In the genomic region with DNA sequence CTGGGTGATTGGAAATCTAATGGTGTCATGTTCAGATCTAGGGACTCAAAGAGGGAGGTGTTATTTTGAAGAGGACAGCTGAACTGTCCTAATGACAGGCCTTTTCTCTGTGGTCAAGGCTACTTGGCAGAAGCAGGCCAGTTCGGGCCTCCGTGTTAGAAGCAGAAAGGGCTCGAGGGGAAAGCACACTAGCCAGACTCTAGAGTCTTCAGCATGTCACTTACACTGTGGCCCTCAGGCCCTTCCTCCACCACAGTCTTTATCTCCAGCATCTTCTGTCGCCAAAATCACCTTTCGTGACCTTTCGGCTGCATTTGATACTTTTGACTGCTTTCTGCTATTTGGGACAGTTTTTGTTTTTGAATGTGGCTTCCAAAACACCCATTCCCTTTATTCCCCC, we compare ENCODE assay signal across 2 cellular contexts.
TF ChIP-seq lines count a peak whose summit lies in the region.

No MANE protein-coding gene starts in this region.

TF ChIP-seq in GM23338, 12 proteins besides CTCF, POLR2A, EP300 and RAD21 (continued from another document):
- TF ChIP-seq, protein P1, sequence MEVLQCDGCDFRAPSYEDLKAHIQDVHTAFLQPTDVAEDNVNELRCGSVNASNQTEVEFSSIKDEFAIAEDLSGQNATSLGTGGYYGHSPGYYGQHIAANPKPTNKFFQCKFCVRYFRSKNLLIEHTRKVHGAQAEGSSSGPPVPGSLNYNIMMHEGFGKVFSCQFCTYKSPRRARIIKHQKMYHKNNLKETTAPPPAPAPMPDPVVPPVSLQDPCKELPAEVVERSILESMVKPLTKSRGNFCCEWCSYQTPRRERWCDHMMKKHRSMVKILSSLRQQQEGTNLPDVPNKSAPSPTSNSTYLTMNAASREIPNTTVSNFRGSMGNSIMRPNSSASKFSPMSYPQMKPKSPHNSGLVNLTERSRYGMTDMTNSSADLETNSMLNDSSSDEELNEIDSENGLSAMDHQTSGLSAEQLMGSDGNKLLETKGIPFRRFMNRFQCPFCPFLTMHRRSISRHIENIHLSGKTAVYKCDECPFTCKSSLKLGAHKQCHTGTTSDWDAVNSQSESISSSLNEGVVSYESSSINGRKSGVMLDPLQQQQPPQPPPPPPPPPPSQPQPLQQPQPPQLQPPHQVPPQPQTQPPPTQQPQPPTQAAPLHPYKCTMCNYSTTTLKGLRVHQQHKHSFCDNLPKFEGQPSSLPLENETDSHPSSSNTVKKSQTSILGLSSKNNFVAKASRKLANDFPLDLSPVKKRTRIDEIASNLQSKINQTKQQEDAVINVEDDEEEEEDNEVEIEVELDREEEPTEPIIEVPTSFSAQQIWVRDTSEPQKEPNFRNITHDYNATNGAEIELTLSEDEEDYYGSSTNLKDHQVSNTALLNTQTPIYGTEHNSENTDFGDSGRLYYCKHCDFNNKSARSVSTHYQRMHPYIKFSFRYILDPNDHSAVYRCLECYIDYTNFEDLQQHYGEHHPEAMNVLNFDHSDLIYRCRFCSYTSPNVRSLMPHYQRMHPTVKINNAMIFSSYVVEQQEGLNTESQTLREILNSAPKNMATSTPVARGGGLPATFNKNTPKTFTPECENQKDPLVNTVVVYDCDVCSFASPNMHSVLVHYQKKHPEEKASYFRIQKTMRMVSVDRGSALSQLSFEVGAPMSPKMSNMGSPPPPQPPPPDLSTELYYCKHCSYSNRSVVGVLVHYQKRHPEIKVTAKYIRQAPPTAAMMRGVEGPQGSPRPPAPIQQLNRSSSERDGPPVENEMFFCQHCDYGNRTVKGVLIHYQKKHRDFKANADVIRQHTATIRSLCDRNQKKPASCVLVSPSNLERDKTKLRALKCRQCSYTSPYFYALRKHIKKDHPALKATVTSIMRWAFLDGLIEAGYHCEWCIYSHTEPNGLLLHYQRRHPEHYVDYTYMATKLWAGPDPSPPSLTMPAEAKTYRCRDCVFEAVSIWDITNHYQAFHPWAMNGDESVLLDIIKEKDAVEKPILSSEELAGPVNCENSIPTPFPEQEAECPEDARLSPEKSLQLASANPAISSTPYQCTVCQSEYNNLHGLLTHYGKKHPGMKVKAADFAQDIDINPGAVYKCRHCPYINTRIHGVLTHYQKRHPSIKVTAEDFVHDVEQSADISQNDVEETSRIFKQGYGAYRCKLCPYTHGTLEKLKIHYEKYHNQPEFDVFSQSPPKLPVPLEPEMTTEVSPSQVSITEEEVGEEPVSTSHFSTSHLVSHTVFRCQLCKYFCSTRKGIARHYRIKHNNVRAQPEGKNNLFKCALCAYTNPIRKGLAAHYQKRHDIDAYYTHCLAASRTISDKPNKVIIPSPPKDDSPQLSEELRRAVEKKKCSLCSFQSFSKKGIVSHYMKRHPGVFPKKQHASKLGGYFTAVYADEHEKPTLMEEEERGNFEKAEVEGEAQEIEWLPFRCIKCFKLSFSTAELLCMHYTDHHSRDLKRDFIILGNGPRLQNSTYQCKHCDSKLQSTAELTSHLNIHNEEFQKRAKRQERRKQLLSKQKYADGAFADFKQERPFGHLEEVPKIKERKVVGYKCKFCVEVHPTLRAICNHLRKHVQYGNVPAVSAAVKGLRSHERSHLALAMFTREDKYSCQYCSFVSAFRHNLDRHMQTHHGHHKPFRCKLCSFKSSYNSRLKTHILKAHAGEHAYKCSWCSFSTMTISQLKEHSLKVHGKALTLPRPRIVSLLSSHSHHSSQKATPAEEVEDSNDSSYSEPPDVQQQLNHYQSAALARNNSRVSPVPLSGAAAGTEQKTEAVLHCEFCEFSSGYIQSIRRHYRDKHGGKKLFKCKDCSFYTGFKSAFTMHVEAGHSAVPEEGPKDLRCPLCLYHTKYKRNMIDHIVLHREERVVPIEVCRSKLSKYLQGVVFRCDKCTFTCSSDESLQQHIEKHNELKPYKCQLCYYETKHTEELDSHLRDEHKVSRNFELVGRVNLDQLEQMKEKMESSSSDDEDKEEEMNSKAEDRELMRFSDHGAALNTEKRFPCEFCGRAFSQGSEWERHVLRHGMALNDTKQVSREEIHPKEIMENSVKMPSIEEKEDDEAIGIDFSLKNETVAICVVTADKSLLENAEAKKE (CRISPR knock-in tag; IDR thresholded peaks at IDR 0.05): no peak
- TF ChIP-seq POLR2AphosphoS5 (IDR thresholded peaks at IDR 0.05; ENCODE audit: low read depth) (no peak), EZH2phosphoT487 (IDR thresholded peaks at IDR 0.05; ENCODE audit: unreplicated experiment) (no peak), ZNF114 (CRISPR knock-in tag; IDR thresholded peaks at IDR 0.05) (no peak), CREB1 (CRISPR knock-in tag; IDR thresholded peaks at IDR 0.05; ENCODE audit: low read depth) (no peak)
- TF ChIP-seq, protein P2, sequence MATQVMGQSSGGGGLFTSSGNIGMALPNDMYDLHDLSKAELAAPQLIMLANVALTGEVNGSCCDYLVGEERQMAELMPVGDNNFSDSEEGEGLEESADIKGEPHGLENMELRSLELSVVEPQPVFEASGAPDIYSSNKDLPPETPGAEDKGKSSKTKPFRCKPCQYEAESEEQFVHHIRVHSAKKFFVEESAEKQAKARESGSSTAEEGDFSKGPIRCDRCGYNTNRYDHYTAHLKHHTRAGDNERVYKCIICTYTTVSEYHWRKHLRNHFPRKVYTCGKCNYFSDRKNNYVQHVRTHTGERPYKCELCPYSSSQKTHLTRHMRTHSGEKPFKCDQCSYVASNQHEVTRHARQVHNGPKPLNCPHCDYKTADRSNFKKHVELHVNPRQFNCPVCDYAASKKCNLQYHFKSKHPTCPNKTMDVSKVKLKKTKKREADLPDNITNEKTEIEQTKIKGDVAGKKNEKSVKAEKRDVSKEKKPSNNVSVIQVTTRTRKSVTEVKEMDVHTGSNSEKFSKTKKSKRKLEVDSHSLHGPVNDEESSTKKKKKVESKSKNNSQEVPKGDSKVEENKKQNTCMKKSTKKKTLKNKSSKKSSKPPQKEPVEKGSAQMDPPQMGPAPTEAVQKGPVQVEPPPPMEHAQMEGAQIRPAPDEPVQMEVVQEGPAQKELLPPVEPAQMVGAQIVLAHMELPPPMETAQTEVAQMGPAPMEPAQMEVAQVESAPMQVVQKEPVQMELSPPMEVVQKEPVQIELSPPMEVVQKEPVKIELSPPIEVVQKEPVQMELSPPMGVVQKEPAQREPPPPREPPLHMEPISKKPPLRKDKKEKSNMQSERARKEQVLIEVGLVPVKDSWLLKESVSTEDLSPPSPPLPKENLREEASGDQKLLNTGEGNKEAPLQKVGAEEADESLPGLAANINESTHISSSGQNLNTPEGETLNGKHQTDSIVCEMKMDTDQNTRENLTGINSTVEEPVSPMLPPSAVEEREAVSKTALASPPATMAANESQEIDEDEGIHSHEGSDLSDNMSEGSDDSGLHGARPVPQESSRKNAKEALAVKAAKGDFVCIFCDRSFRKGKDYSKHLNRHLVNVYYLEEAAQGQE (IDR thresholded peaks at IDR 0.05; ENCODE audit: unreplicated experiment): no peak
TF ChIP-seq in GM23338: peak in this region for 0.

TF ChIP-seq in WTC11, 78 proteins besides CTCF, POLR2A, EP300 and RAD21 (continued from another document):
- TF ChIP-seq, protein P3, sequence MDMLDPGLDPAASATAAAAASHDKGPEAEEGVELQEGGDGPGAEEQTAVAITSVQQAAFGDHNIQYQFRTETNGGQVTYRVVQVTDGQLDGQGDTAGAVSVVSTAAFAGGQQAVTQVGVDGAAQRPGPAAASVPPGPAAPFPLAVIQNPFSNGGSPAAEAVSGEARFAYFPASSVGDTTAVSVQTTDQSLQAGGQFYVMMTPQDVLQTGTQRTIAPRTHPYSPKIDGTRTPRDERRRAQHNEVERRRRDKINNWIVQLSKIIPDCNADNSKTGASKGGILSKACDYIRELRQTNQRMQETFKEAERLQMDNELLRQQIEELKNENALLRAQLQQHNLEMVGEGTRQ (CRISPR knock-in tag; IDR thresholded peaks at IDR 0.05): no peak
- no peak for TF ChIP-seq CREM (CRISPR knock-in tag; IDR thresholded peaks at IDR 0.05)
- no peak for TF ChIP-seq NFATC4 (CRISPR knock-in tag; IDR thresholded peaks at IDR 0.05)
- TF ChIP-seq, protein P4, sequence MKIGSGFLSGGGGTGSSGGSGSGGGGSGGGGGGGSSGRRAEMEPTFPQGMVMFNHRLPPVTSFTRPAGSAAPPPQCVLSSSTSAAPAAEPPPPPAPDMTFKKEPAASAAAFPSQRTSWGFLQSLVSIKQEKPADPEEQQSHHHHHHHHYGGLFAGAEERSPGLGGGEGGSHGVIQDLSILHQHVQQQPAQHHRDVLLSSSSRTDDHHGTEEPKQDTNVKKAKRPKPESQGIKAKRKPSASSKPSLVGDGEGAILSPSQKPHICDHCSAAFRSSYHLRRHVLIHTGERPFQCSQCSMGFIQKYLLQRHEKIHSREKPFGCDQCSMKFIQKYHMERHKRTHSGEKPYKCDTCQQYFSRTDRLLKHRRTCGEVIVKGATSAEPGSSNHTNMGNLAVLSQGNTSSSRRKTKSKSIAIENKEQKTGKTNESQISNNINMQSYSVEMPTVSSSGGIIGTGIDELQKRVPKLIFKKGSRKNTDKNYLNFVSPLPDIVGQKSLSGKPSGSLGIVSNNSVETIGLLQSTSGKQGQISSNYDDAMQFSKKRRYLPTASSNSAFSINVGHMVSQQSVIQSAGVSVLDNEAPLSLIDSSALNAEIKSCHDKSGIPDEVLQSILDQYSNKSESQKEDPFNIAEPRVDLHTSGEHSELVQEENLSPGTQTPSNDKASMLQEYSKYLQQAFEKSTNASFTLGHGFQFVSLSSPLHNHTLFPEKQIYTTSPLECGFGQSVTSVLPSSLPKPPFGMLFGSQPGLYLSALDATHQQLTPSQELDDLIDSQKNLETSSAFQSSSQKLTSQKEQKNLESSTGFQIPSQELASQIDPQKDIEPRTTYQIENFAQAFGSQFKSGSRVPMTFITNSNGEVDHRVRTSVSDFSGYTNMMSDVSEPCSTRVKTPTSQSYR (CRISPR knock-in tag; IDR thresholded peaks at IDR 0.05): no peak
- TF ChIP-seq, protein P5, sequence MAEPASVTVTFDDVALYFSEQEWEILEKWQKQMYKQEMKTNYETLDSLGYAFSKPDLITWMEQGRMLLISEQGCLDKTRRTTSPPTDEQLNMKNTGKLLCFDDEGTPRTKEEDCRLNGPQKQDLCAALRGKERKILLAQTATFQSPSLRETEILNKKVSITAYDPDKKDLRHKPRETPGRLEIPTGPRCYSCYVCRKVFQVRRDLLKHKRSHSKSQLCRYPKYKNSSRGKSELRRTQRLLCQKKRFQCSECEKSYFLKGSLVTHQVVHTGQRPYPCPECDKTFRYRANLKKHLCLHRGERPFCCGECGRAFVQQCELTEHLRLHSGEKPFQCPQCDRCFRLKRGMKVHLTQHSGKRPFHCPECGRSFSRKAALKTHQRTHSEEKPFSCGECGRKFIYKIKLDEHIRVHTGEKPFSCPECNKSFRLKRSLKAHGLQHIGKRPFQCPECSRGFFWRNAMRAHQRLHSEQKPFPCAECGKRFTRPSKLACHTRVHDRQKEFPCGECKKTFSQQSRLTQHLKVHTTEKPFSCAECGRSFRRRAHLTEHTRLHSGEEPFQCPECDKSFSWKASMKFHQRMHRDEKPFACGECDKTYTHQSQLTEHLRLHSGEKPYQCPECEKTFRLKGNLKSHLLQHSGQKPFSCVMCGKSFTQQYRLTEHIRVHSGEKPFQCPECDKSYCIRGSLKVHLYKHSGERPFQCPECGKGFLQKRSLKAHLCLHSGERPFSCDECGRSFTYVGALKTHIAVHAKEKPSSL (CRISPR knock-in tag; conservative IDR thresholded peaks at IDR 0.05): no peak
- no peak for TF ChIP-seq SMAD4 (CRISPR knock-in tag; IDR thresholded peaks at IDR 0.05)
- no peak for TF ChIP-seq ZNF396 (CRISPR knock-in tag; IDR thresholded peaks at IDR 0.05; ENCODE audit: borderline replicate concordance)
- no peak for TF ChIP-seq ATF1 (CRISPR knock-in tag; IDR thresholded peaks at IDR 0.05)
- no peak for TF ChIP-seq FOXP1 (CRISPR knock-in tag; IDR thresholded peaks at IDR 0.05; ENCODE audit: borderline replicate concordance)
- TF ChIP-seq, protein P6, sequence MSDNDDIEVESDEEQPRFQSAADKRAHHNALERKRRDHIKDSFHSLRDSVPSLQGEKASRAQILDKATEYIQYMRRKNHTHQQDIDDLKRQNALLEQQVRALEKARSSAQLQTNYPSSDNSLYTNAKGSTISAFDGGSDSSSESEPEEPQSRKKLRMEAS (CRISPR knock-in tag; IDR thresholded peaks at IDR 0.05): no peak
- TF ChIP-seq RORB (CRISPR knock-in tag; IDR thresholded peaks at IDR 0.05): no peak
- TF ChIP-seq ELF4 (CRISPR knock-in tag; IDR thresholded peaks at IDR 0.05; ENCODE audit: low read depth): no peak
TF ChIP-seq in WTC11: peak in this region for 0.
